10 cellular contexts compared by ENCODE assay signal in the genomic region with DNA sequence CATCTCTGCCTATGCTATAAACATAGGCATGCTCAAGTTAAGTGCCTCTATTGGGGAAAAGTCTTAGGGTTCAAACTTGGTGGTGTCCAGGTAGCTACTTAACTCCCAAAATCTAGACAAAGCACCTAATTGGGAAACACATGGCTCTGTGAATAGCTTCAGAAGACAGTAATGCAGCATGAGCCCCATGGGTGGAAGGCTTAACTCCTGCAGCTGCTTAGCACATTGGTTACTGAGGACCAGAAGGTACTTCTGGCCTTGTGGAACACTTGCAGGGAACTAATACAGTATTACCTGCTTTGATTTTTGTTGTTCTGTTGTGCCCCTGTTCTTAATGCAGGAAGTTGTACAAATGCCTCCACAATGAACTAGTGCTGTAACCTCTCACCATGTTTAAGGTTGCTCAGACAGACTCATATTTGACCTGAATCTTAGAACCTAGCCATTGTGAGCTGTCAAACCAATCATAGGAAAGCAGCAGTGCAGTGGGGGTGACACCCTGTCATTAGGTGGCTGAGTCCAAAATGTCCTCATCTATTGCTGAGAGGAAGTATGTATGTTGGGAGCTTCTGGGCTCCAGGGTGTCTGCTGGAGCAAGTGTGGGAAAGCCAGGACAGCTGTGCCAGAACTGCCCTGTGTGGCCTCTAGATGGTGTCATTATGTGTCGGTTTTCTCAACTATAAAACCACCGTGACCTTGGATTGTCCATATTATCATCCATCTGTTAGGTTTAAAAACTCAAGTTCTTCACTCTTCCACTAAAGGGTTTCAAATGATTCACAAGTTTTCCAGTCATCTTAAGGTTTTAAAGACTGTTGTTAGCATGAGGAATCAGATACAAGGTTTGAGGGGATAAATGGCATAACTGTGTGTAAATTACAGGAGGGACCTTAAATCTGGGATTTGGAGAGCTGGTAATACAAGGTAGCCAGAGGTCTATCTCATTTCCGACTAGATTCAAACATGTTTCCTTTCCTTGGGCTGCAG.
DNase-seq lines count a peak whose midpoint lies in the region; ATAC-seq and TF ChIP-seq lines count a peak whose summit lies in the region.
"Had no signal": no experiment of that assay in that cellular context is flagged by ENCODE, and none has a peak within 500 bp of the region (broad histone marks: within the 10 kb centered on the region; RNA-seq: fewer than 3 reads in every experiment).

No MANE protein-coding gene starts in this region.

- no peaks in the 10 kb centered on the region for H3K27me3 Mint-ChIP-seq in GM23338 (ENCODE audit: insufficient read depth, low read depth, poor library complexity)
- H3K27me3 Mint-ChIP-seq in osteocyte (ENCODE audit: unreplicated experiment): peaks cover 2% of the 10 kb centered on the region

- H3K4me3 Mint-ChIP-seq in GM23338 (no peak overlapping the region), osteocyte (ENCODE audit: unreplicated experiment) (no peak overlapping the region)
- H3K4me3 Mint-ChIP-seq: natural killer cell had no signal

- H3K36me3 Mint-ChIP-seq in GM23338 (ENCODE audit: low read depth): no peaks in the 10 kb centered on the region
- no peaks in the 10 kb centered on the region for H3K36me3 Mint-ChIP-seq in osteocyte (ENCODE audit: unreplicated experiment)
- H3K36me3 Mint-ChIP-seq: natural killer cell had no signal

- in situ Hi-C loops in HAP-1 (cut with MboI; ENCODE audit: low sequenced_read_pairs): no loop called here

- H3K79me2 ChIP-seq in GM23338 (replicated peaks; ENCODE audit: insufficient read depth): no peaks in the 10 kb centered on the region

- H3K27ac Mint-ChIP-seq in GM23338 (no peak overlapping the region), osteocyte (ENCODE audit: unreplicated experiment) (no peak overlapping the region)
- H3K27ac Mint-ChIP-seq: natural killer cell had no signal

- TF ChIP-seq CTCF in GM23338 (conservative IDR thresholded peaks at IDR 0.05; ENCODE audit: low read depth in 2 of 2) (peak; percentile 22 to 53; a peak in 3 of 4 replicates), osteocyte (IDR thresholded peaks at IDR 0.05) (no peak)

- no peaks in the 10 kb centered on the region for H3K36me3 ChIP-seq in GM23338 (ENCODE audit: insufficient read depth)
- H3K36me3 ChIP-seq in HAP-1 (replicated peaks): no peaks in the 10 kb centered on the region

- no peak overlapping the region for H3K27ac ChIP-seq in GM23338 (ENCODE audit: low read depth)
- H3K27ac ChIP-seq: skin epidermis had no signal

- ATAC-seq in GM23338 (peak; percentile 53), left lobe of liver (peak; percentile 18)
- ATAC-seq: natural killer cell had no signal

- peaks cover 5% of the 10 kb centered on the region; the same call in 1 of the 2 replicates for H3K9me2 ChIP-seq in GM23338 (ENCODE audit: insufficient read depth)

- H2AFZ ChIP-seq in GM23338: no peak overlapping the region

- H3K9me3 Mint-ChIP-seq in GM23338 (no peaks in the 10 kb centered on the region; the same call in 2 of the 3 replicates), osteocyte (ENCODE audit: unreplicated experiment) (no peaks in the 10 kb centered on the region)
- H3K9me3 Mint-ChIP-seq: natural killer cell had no signal

- H3F3A ChIP-seq in GM23338 (replicated peaks; ENCODE audit: low read depth): no peaks in the 10 kb centered on the region

- no peaks in the 10 kb centered on the region for H4K20me1 ChIP-seq in GM23338 (replicated peaks; ENCODE audit: insufficient read depth)

- H3K4me2 ChIP-seq in GM23338: no peak overlapping the region

- H3K4me1 Mint-ChIP-seq in GM23338: no peaks in the 10 kb centered on the region
- no peaks in the 10 kb centered on the region for H3K4me1 Mint-ChIP-seq in osteocyte (ENCODE audit: unreplicated experiment)

- H3K4me3 ChIP-seq in GM23338 (no peak overlapping the region), HAP-1 (no peak overlapping the region)
- H3K4me3 ChIP-seq: skin epidermis had no signal

- DNase-seq in DMS53 treated with DMSO at 0.1 percent for 48 hours (lab: John Stamatoyannopoulos, UW; ENCODE audit: unreplicated experiment): peak; percentile 6
- DNase-seq in GM23338 (ENCODE audit: low spot score): peak; percentile 21
- DNase-seq in UCSD-AML1 (lab: John Stamatoyannopoulos, UW; ENCODE audit: unreplicated experiment): peak; percentile 36
- no peak for DNase-seq in left lobe of liver (ENCODE audit: low spot score)
- DNase-seq in osteocyte (ENCODE audit: extremely low spot score, unreplicated experiment): no peak
- DNase-seq in activated CD4-positive, alpha-beta T cell treated with anti-CD3 and anti-CD28 coated beads for 4 hours: no peak
- DNase-seq in HAP-1 (ENCODE audit: low spot score in 2 of 2): no peak
- DNase-seq: natural killer cell, NCI-H446 treated with DMSO at 0.1 percent for 48 hours had no signal

- H3K27me3 ChIP-seq in GM23338 (ENCODE audit: insufficient read depth) (no peaks in the 10 kb centered on the region), HAP-1 (ENCODE audit: low read depth) (no peaks in the 10 kb centered on the region)

- H3K4me1 ChIP-seq in GM23338 (ENCODE audit: insufficient read depth): no peaks in the 10 kb centered on the region
- no peaks in the 10 kb centered on the region for H3K4me1 ChIP-seq in HAP-1

- H3K9me3 ChIP-seq in HAP-1: no peaks in the 10 kb centered on the region

TF ChIP-seq in GM23338, 12 proteins besides CTCF, POLR2A, EP300 and RAD21 (continues in another document):
- TF ChIP-seq, protein P1, sequence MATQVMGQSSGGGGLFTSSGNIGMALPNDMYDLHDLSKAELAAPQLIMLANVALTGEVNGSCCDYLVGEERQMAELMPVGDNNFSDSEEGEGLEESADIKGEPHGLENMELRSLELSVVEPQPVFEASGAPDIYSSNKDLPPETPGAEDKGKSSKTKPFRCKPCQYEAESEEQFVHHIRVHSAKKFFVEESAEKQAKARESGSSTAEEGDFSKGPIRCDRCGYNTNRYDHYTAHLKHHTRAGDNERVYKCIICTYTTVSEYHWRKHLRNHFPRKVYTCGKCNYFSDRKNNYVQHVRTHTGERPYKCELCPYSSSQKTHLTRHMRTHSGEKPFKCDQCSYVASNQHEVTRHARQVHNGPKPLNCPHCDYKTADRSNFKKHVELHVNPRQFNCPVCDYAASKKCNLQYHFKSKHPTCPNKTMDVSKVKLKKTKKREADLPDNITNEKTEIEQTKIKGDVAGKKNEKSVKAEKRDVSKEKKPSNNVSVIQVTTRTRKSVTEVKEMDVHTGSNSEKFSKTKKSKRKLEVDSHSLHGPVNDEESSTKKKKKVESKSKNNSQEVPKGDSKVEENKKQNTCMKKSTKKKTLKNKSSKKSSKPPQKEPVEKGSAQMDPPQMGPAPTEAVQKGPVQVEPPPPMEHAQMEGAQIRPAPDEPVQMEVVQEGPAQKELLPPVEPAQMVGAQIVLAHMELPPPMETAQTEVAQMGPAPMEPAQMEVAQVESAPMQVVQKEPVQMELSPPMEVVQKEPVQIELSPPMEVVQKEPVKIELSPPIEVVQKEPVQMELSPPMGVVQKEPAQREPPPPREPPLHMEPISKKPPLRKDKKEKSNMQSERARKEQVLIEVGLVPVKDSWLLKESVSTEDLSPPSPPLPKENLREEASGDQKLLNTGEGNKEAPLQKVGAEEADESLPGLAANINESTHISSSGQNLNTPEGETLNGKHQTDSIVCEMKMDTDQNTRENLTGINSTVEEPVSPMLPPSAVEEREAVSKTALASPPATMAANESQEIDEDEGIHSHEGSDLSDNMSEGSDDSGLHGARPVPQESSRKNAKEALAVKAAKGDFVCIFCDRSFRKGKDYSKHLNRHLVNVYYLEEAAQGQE (IDR thresholded peaks at IDR 0.05; ENCODE audit: unreplicated experiment): no peak
- TF ChIP-seq JUNB (IDR thresholded peaks at IDR 0.05; ENCODE audit: unreplicated experiment) (no peak), NANOG (IDR thresholded peaks at IDR 0.05; ENCODE audit: borderline replicate concordance) (no peak), EZH2phosphoT487 (IDR thresholded peaks at IDR 0.05; ENCODE audit: unreplicated experiment) (no peak), ZNF114 (CRISPR knock-in tag; IDR thresholded peaks at IDR 0.05) (no peak)
- TF ChIP-seq, protein P2, sequence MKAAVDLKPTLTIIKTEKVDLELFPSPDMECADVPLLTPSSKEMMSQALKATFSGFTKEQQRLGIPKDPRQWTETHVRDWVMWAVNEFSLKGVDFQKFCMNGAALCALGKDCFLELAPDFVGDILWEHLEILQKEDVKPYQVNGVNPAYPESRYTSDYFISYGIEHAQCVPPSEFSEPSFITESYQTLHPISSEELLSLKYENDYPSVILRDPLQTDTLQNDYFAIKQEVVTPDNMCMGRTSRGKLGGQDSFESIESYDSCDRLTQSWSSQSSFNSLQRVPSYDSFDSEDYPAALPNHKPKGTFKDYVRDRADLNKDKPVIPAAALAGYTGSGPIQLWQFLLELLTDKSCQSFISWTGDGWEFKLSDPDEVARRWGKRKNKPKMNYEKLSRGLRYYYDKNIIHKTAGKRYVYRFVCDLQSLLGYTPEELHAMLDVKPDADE (IDR thresholded peaks at IDR 0.05): no peak

Comparison
In these comparisons a context has a peak if more than half of its experiments do, and no peak if none do; other contexts are left out.
1. DNase-seq: peak in DMS53 treated with DMSO at 0.1 percent for 48 hours (single experiment), GM23338 (single experiment) and UCSD-AML1 (single experiment); none in left lobe of liver (single experiment), osteocyte (single experiment), activated CD4-positive, alpha-beta T cell treated with anti-CD3 and anti-CD28 coated beads for 4 hours (0 of 2) and HAP-1 (0 of 2).